ENCODE assay signal across 8 cellular contexts in the genomic region with DNA sequence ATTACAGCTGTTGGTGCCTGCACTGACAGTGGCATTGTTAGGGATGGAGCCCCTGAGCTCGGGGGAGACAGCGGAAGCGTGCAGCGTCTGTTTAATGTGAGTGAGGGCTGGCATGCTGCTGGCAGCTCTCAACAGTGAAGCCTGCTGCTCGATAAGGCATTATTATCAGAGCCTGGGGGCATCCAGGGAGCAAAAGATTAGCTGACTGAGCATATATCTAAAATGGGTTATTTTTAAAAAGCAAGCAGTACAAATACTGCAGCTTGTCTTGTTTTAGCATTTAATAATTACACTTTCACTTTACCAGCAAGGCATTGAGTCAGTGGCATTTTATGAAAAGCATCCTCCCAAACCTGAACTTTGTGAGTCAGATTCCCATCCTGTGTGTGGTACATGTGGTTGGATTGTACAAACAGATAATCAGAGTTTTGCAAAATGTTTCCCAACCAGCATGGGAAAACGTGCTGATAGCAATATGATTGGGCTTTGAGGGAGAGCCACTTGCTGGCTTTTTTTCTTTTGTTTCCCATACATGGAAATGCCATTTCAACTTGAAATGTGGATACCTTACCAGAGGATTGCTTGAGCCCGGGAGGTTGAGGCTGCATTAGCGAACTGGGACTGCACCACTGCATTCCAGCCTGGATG.
A peak's percentile ranks its signal among the peaks of the same experiment; 100 is the strongest.
DNase-seq lines count a peak whose midpoint lies in the region; ATAC-seq and TF ChIP-seq lines count a peak whose summit lies in the region.

No MANE protein-coding gene starts in this region.

- intact Hi-C loops in cardiac septum (cut with DNase I), result loop anchor here (5.0 kb wide), 1 partner anchor 225 kb away; the partner anchor contains the start of gene HIF1A

- peak overlapping the region; percentile 2 for H3K9ac ChIP-seq in smooth muscle cell (ENCODE audit: low read depth)

- H2AFZ ChIP-seq in smooth muscle cell (ENCODE audit: low read depth), result no peak overlapping the region

- H3K4me3 Mint-ChIP-seq in activated naive CD8-positive, alpha-beta T cell, result peak overlapping the region; percentile 90

- ATAC-seq in HG02852 (IDR thresholded peaks at IDR 0.05; ENCODE audit: unreplicated experiment), result no peak

- no peak for TF ChIP-seq CTCF in GM12865 (IDR thresholded peaks at IDR 0.05; ENCODE audit: insufficient read depth, low read depth, low read length, missing control alignments)
- no peak for TF ChIP-seq CTCF in smooth muscle cell (IDR thresholded peaks at IDR 0.05; ENCODE audit: borderline replicate concordance, insufficient read depth, poor library complexity, severe bottlenecking)

- no peaks in the 10 kb centered on the region for H4K20me1 ChIP-seq in smooth muscle cell (ENCODE audit: low read depth)

- peak overlapping the region; percentile 97 for H3K27ac Mint-ChIP-seq in activated naive CD8-positive, alpha-beta T cell

- no peaks in the 10 kb centered on the region for H3K27me3 Mint-ChIP-seq in activated naive CD8-positive, alpha-beta T cell

- peaks cover 95% of the 10 kb centered on the region for H3K4me1 Mint-ChIP-seq in activated naive CD8-positive, alpha-beta T cell (ENCODE audit: low read depth)

- H3K36me3 ChIP-seq in smooth muscle cell (ENCODE audit: low read depth), result no peaks in the 10 kb centered on the region

- 0% methylated on average over 8 of the region's 8 CpGs for WGBS in smooth muscle cell (ENCODE audit: low lambda C conversion rate)

- DNase-seq in GM12865 (ENCODE audit: low read depth) (peak; percentile 39), NCI-H1694 treated with DMSO at 0.1 percent for 48 hours (lab: John Stamatoyannopoulos, UW) (peak; percentile 69), cardiac septum (ENCODE audit: low spot score) (peak; percentile 78), smooth muscle cell (lab: John Stamatoyannopoulos, UW; ENCODE audit: unreplicated experiment) (no peak), pons (ENCODE audit: low spot score) (no peak), HuH-7 (ENCODE audit: low spot score) (no peak)

- no peaks in the 10 kb centered on the region for H3K9me3 ChIP-seq in smooth muscle cell (replicated peaks; ENCODE audit: low read depth)

- H3K27me3 ChIP-seq in smooth muscle cell (ENCODE audit: low read depth), result no peaks in the 10 kb centered on the region

- peaks cover 5% of the 10 kb centered on the region for H3F3A ChIP-seq in smooth muscle cell (ENCODE audit: low read depth)

- H3K4me2 ChIP-seq in smooth muscle cell, result peak overlapping the region; percentile 82

- H3K27ac ChIP-seq in smooth muscle cell (ENCODE audit: low read depth), result peak overlapping the region; percentile 58

- peaks cover 11% of the 10 kb centered on the region for H3K36me3 Mint-ChIP-seq in activated naive CD8-positive, alpha-beta T cell

- no peaks in the 10 kb centered on the region for H3K79me2 ChIP-seq in smooth muscle cell (ENCODE audit: low read depth)

- H3K4me3 ChIP-seq in GM12865 (ENCODE audit: low read depth, low read length), result peak overlapping the region; percentile 55
- peak overlapping the region; percentile 40 for H3K4me3 ChIP-seq in smooth muscle cell

- H3K9me3 Mint-ChIP-seq in activated naive CD8-positive, alpha-beta T cell (ENCODE audit: low read depth), result peaks cover 3% of the 10 kb centered on the region

- H3K4me1 ChIP-seq in smooth muscle cell (ENCODE audit: low read depth), result peaks cover 25% of the 10 kb centered on the region

Comparison
In these comparisons a context has a peak if more than half of its experiments do, and no peak if none do; other contexts are left out.
1. DNase-seq: peak in GM12865 (single experiment), NCI-H1694 treated with DMSO at 0.1 percent for 48 hours (single experiment) and cardiac septum (single experiment); none in smooth muscle cell (single experiment), pons (single experiment) and HuH-7 (single experiment).